16 cellular contexts compared by ENCODE assay signal in genomic region chr17:38600416-38600815, GRCh38. TPM values are rescaled to one million over a fixed set of nuclear protein-coding genes. Genes with fewer than 3 reads are reported as not detected.
DNase-seq lines count a peak whose midpoint lies in the region; ATAC-seq and TF ChIP-seq lines count a peak whose summit lies in the region.
"Had no signal": no experiment of that assay in that cellular context is flagged by ENCODE, and none has a peak within 500 bp of the region (broad histone marks: within the 10 kb centered on the region; RNA-seq: fewer than 3 reads in every experiment).

No MANE protein-coding gene starts in this region.

- peak overlapping the region; percentile 75 for H3K27ac ChIP-seq in cingulate gyrus (ENCODE audit: low read depth, low read length)
- no peak overlapping the region for H3K27ac ChIP-seq in neural progenitor cell
- H3K27ac ChIP-seq: GM23248 had no signal

- no peak overlapping the region for H3K27ac Mint-ChIP-seq in neural progenitor cell
- H3K27ac Mint-ChIP-seq: CD4-positive, CD25-positive, alpha-beta regulatory T cell had no signal

- no peak overlapping the region for H3K4me3 Mint-ChIP-seq in neural progenitor cell
- H3K4me3 Mint-ChIP-seq: CD4-positive, CD25-positive, alpha-beta regulatory T cell had no signal

- no peak for ATAC-seq in GM21526 (IDR thresholded peaks at IDR 0.05; ENCODE audit: low FRiP score, unreplicated experiment)

- H3K4me2 ChIP-seq in neural progenitor cell, result peak overlapping the region; percentile 80

- H3K4me1 ChIP-seq in neural progenitor cell, result peaks cover 80% of the 10 kb centered on the region

- peaks cover 7% of the 10 kb centered on the region for H3K27me3 Mint-ChIP-seq in neural progenitor cell (ENCODE audit: insufficient read depth, low read depth)

- peaks cover 82% of the 10 kb centered on the region for H4K20me1 ChIP-seq in neural progenitor cell (ENCODE audit: low read depth)

- no peak overlapping the region for H2AFZ ChIP-seq in neural progenitor cell (replicated peaks)
- H2AFZ ChIP-seq: GM23248 had no signal

- H3K9ac ChIP-seq in neural progenitor cell, result no peak overlapping the region
- H3K9ac ChIP-seq: GM23248 had no signal

- no peaks in the 10 kb centered on the region for H3K36me3 Mint-ChIP-seq in neural progenitor cell

- DNase-seq in G401 (ENCODE audit: low spot score) (peak; percentile 15), NCI-H526 treated with DMSO at 0.1 percent for 48 hours (lab: John Stamatoyannopoulos, UW) (peak; percentile 87), neural progenitor cell (ENCODE audit: low spot score) (peak; percentile 34), NCI-H2196 (lab: John Stamatoyannopoulos, UW; ENCODE audit: unreplicated experiment) (no peak), cerebellar nuclear complex (lab: John Stamatoyannopoulos, UW) (no peak)
- no peak for DNase-seq in stimulated activated CD4-positive, alpha-beta T cell treated with anti-CD3 and anti-CD28 coated beads, Interleukin-2, amount 100 ng/mL, for 24 hours
- DNase-seq: CD4-positive, CD25-positive, alpha-beta regulatory T cell; GM23248; KG1; NCI-H1436 treated with DMSO at 0.1 percent for 48 hours; NCI-H2029 treated with DMSO at 0.1 percent for 48 hours; NCI-H524; SIG-M5; SW 1271 had no signal

- H3K36me3 ChIP-seq in neural progenitor cell, result no peaks in the 10 kb centered on the region

- H3K79me2 ChIP-seq in neural progenitor cell (ENCODE audit: low read depth), result peaks cover 7% of the 10 kb centered on the region

- H3F3A ChIP-seq in neural progenitor cell (ENCODE audit: low read depth), result peaks cover 62% of the 10 kb centered on the region

- in situ Hi-C loops in G401 (cut with HindIII; ENCODE audit: low sequenced_read_pairs), result no loop called here

- no peaks in the 10 kb centered on the region for H3K27me3 ChIP-seq in neural progenitor cell

- TF ChIP-seq CTCF in neural progenitor cell (IDR thresholded peaks at IDR 0.05), result no peak

- peaks cover 78% of the 10 kb centered on the region for H3K4me1 Mint-ChIP-seq in neural progenitor cell

- no peak overlapping the region for H3K4me3 ChIP-seq in neural progenitor cell
- H3K4me3 ChIP-seq: GM23248 had no signal

- no peaks in the 10 kb centered on the region for H3K9me3 Mint-ChIP-seq in neural progenitor cell
- H3K9me3 Mint-ChIP-seq: CD4-positive, CD25-positive, alpha-beta regulatory T cell had no signal

- H3K9me3 ChIP-seq in neural progenitor cell (ENCODE audit: low read depth), result no peaks in the 10 kb centered on the region

RNA-seq across cellular contexts. Expression of gene SRCIN1, which starts 5.3 kb away (rescaled TPM):
- 8.9 and 12.4 TPM in 2 replicates for total RNA-seq in G401 (2014; rRNA removed; shearing (Covaris generic))
- total RNA-seq in neural progenitor cell (ENCODE audit: low replicate concordance), result 3.8 and 15.6 TPM in 2 replicates
- total RNA-seq: CD4-positive, CD25-positive, alpha-beta regulatory T cell; GM23248 had no signal

Comparison
In these comparisons a context has a peak if more than half of its experiments do, and no peak if none do; other contexts are left out.
1. DNase-seq: peak in G401 (single experiment), NCI-H526 treated with DMSO at 0.1 percent for 48 hours (single experiment) and neural progenitor cell (single experiment); none in NCI-H2196 (single experiment), stimulated activated CD4-positive, alpha-beta T cell treated with anti-CD3 and anti-CD28 coated beads, Interleukin-2, amount 100 ng/mL, for 24 hours (0 of 2) and cerebellar nuclear complex (0 of 2).